Comparison of ENCODE assay signal across 16 cellular contexts in the genomic region with DNA sequence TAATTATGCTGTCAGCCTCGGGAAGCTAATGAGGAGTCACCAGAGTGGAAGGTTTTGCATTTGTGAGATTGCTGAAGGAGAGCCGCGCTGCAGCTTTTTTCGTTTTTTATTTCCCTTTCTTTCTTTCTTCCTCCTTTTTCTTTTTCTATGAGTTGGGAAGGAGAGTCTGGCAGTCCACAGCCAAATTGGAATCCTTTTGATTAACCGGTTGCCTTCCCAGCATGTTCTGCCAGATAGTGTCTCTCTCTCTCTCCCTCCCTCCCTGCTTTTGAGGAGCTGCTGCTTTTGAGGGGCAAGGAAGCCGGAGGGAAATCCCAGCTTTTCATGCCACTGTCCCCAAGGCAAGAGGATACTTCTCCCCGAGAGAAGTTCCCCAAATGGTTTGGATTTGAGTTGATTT.
A peak's percentile ranks its signal among the peaks of the same experiment; 100 is the strongest.
DNase-seq lines count a peak whose midpoint lies in the region; ATAC-seq, FAIRE-seq and TF ChIP-seq lines count a peak whose summit lies in the region.
"Had no signal": no experiment of that assay in that cellular context is flagged by ENCODE, and none has a peak within 500 bp of the region (broad histone marks: within the 10 kb centered on the region; RNA-seq: fewer than 3 reads in every experiment).

No MANE protein-coding gene starts in this region.

- no peak overlapping the region for H3K27ac Mint-ChIP-seq in MCF 10A (ENCODE audit: low read depth, unreplicated experiment)
- H3K27ac Mint-ChIP-seq: activated CD4-positive, alpha-beta memory T cell treated with anti-CD3 and anti-CD28 coated beads, Interleukin-2, amount 10 ng/mL, durations not matched to agents 7 days and 5 days; activated naive CD8-positive, alpha-beta T cell; T-cell had no signal

- ATAC-seq in GM18519 (IDR thresholded peaks at IDR 0.05; ENCODE audit: low FRiP score, unreplicated experiment), result no peak
- ATAC-seq: stimulated activated naive CD8-positive, alpha-beta T cell treated with anti-CD3 and anti-CD28 coated beads, Interleukin-15, Interleukin-2, amounts not matched to agents 100 U/mL and 50 U/mL, for 24 hours; T-cell had no signal

- H3K36me3 Mint-ChIP-seq in MCF 10A (ENCODE audit: insufficient read depth, unreplicated experiment), result no peaks in the 10 kb centered on the region
- H3K36me3 Mint-ChIP-seq: activated naive CD8-positive, alpha-beta T cell; T-cell had no signal

- intact Hi-C loops in breast epithelium (cut with DNase I; ENCODE audit: low total_unique reads) (loop anchor here (5.0 kb wide), 1 partner anchor 729 kb away; no protein-coding TSS in a partner anchor), MCF 10A (cut with micrococcal nuclease) (no loop called here)

- TF ChIP-seq POLR2A in breast epithelium (IDR thresholded peaks at IDR 0.05), result no peak
- no peak for TF ChIP-seq POLR2A in tibial nerve (IDR thresholded peaks at IDR 0.05)
- no peak for TF ChIP-seq POLR2A in GM12892 (IDR thresholded peaks at IDR 0.05; ENCODE audit: low read depth, low read length)

- FAIRE-seq in GM12892 (lab: Jason Lieb, UNC), result no peak

- H3K36me3 ChIP-seq in breast epithelium (no peaks in the 10 kb centered on the region), muscle layer of duodenum (ENCODE audit: control insufficient read depth in 1 of 2, insufficient read depth in 2 of 2, low read length in 2 of 2) (no peaks in the 10 kb centered on the region), tibial nerve (no peaks in the 10 kb centered on the region)

- no peak for DNase-seq in breast epithelium (ENCODE audit: low spot score in 2 of 2)
- no peak for DNase-seq in MCF 10A (ENCODE audit: unreplicated experiment)
- no peak for DNase-seq in coronary artery (ENCODE audit: low spot score)
- DNase-seq in tibial nerve (ENCODE audit: low spot score in 2 of 2), result no peak
- no peak for DNase-seq in GM12892 (ENCODE audit: insufficient read length)
- DNase-seq in NCI-H524 treated with DMSO at 0.1 percent for 48 hours (lab: John Stamatoyannopoulos, UW), result no peak
- DNase-seq: ACHN; activated CD4-positive, alpha-beta memory T cell treated with anti-CD3 and anti-CD28 coated beads, Interleukin-2, amount 10 ng/mL, durations not matched to agents 7 days and 5 days; effector CD4-positive, alpha-beta T cell; NCI-H1105; NK-92 treated with Interleukin-12 subunit alpha and Interleukin-12 subunit beta, amount 100 ng/mL, for 24 hours; stimulated activated naive CD8-positive, alpha-beta T cell treated with anti-CD3 and anti-CD28 coated beads, Interleukin-15, Interleukin-2, amounts not matched to agents 100 U/mL and 50 U/mL, for 24 hours; T-cell had no signal

- peaks cover 12% of the 10 kb centered on the region for H3K4me1 Mint-ChIP-seq in MCF 10A (ENCODE audit: insufficient read depth, unreplicated experiment)
- H3K4me1 Mint-ChIP-seq: activated CD4-positive, alpha-beta memory T cell treated with anti-CD3 and anti-CD28 coated beads, Interleukin-2, amount 10 ng/mL, durations not matched to agents 7 days and 5 days had no signal

- H3K27me3 ChIP-seq in breast epithelium, result no peaks in the 10 kb centered on the region
- H3K27me3 ChIP-seq in muscle layer of duodenum (ENCODE audit: low read depth, low read length), result no peaks in the 10 kb centered on the region
- no peaks in the 10 kb centered on the region for H3K27me3 ChIP-seq in tibial nerve

- BruUV-seq in MCF 10A (replicated peaks; lab: Mats Ljungman, UMichigan), result no TSS peak

- CTCF ChIA-PET in MCF 10A (lab: Yijun Ruan, JAX), result interaction anchor here (0.6 to 2.2 kb wide), 3 partner anchors 90 to 291 kb away, joined by 3 to 5 read pairs (median 4); no protein-coding TSS in a partner anchor

- WGBS in tibial nerve, 2 donors, result 14 to 15% methylated on average over 7 of the region's 7 CpGs

- H3K4me3 ChIP-seq in breast epithelium, result peak overlapping the region; percentile 23 to 49 (median 33)
- H3K4me3 ChIP-seq in coronary artery, result peak overlapping the region; percentile 35
- peak overlapping the region; percentile 35 to 54 for H3K4me3 ChIP-seq in muscle layer of duodenum (ENCODE audit: low read depth in 1 of 2, low read length in 2 of 2)
- H3K4me3 ChIP-seq in tibial nerve, result peak overlapping the region in 3 of 4 donors; percentile 1 to 41 (median 31)

- POLR2A ChIA-PET in MCF 10A (lab: Yijun Ruan, JAX), result no interaction called here

- TF ChIP-seq CTCF in breast epithelium (IDR thresholded peaks at IDR 0.05) (no peak), MCF 10A (IDR thresholded peaks at IDR 0.05; ENCODE audit: unreplicated experiment) (no peak), coronary artery (IDR thresholded peaks at IDR 0.05) (no peak), tibial nerve (IDR thresholded peaks at IDR 0.05) (no peak)

- TF ChIP-seq EP300 in tibial nerve (IDR thresholded peaks at IDR 0.05), result no peak

- H3K4me1 ChIP-seq in breast epithelium (no peaks in the 10 kb centered on the region), muscle layer of duodenum (ENCODE audit: control insufficient read depth in 1 of 2, insufficient read depth in 2 of 2, low read length in 2 of 2) (peaks cover 0 to 19% of the 10 kb centered on the region in 2 donors), tibial nerve (peaks cover 0 to 19% (median 0%) of the 10 kb centered on the region in 4 donors)

- H3K27me3 Mint-ChIP-seq in MCF 10A (ENCODE audit: insufficient read depth, unreplicated experiment), result no peaks in the 10 kb centered on the region

- no peaks in the 10 kb centered on the region for H3K9me3 Mint-ChIP-seq in MCF 10A (ENCODE audit: unreplicated experiment)
- H3K9me3 Mint-ChIP-seq: activated CD4-positive, alpha-beta memory T cell treated with anti-CD3 and anti-CD28 coated beads, Interleukin-2, amount 10 ng/mL, durations not matched to agents 7 days and 5 days; T-cell had no signal

- H3K9me3 ChIP-seq in breast epithelium, result no peaks in the 10 kb centered on the region
- H3K9me3 ChIP-seq in muscle layer of duodenum (ENCODE audit: control insufficient read depth in 1 of 2, low read length in 2 of 2), result no peaks in the 10 kb centered on the region
- H3K9me3 ChIP-seq in tibial nerve, result no peaks in the 10 kb centered on the region

- H3K4me3 Mint-ChIP-seq in MCF 10A (ENCODE audit: unreplicated experiment), result no peak overlapping the region
- H3K4me3 Mint-ChIP-seq: activated CD4-positive, alpha-beta memory T cell treated with anti-CD3 and anti-CD28 coated beads, Interleukin-2, amount 10 ng/mL, durations not matched to agents 7 days and 5 days; activated naive CD8-positive, alpha-beta T cell; T-cell had no signal

- H3K27ac ChIP-seq in breast epithelium, result no peak overlapping the region
- no peak overlapping the region for H3K27ac ChIP-seq in coronary artery
- H3K27ac ChIP-seq in muscle layer of duodenum (ENCODE audit: low read length), result no peak overlapping the region
- H3K27ac ChIP-seq in tibial nerve, result no peak overlapping the region
